Comparison of ENCODE assay signal across 21 cellular contexts in the genomic region with DNA sequence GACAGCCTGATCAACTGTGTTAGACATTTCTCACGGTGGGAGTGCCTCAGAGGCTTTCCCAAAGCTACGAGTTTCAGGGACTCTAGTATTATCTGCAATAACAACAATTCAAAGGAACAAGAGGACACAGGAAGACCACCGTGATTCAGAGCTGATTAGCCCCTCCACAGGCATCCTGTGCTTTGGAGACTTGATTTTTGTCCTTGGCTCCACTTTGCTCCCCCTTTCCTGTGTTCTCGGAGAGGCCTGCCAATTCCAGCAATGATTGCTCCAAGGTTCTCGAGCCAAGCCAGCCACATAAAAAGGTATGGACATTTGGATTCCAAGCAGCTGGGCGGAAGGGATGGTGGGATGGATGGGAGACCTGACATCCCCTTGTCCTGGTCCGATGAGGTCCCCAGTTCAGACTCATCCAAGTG. TPM values are rescaled to one million over a fixed set of nuclear protein-coding genes. Genes with fewer than 3 reads are reported as not detected.
DNase-seq lines count a peak whose midpoint lies in the region; ATAC-seq and TF ChIP-seq lines count a peak whose summit lies in the region.
"Had no signal": no experiment of that assay in that cellular context is flagged by ENCODE, and none has a peak within 500 bp of the region (broad histone marks: within the 10 kb centered on the region; RNA-seq: fewer than 3 reads in every experiment).

No MANE protein-coding gene starts in this region.

- H3K27me3 Mint-ChIP-seq in activated CD4-positive, alpha-beta memory T cell treated with anti-CD3 and anti-CD28 coated beads, Interleukin-2, amount 10 ng/mL, durations not matched to agents 7 days and 5 days, result no peaks in the 10 kb centered on the region
- H3K27me3 Mint-ChIP-seq: activated CD8-positive, alpha-beta T cell treated with anti-CD3 and anti-CD28 coated beads for 36 hours; memory B cell; stimulated activated naive CD8-positive, alpha-beta T cell treated with anti-CD3 and anti-CD28 coated beads, Interleukin-15, amount 100 ng/mL, for 72 hours had no signal

- H3K79me2 ChIP-seq in parathyroid adenoma, result no peaks in the 10 kb centered on the region

- CTCF ChIA-PET in activated CD4-positive, alpha-beta memory T cell treated with anti-CD3 and anti-CD28 coated beads, Interleukin-2, amount 10 ng/mL, durations not matched to agents 7 days and 5 days (lab: Charles Lee), result interaction anchor here (1.0 to 2.3 kb wide), 2 partner anchors 17 to 184 kb away, joined by 3 to 6 read pairs; a partner anchor contains a TSS

- no peak overlapping the region for H3K27ac ChIP-seq in BLaER1
- H3K27ac ChIP-seq in cardiac muscle cell, result peak overlapping the region; percentile 92
- H3K27ac ChIP-seq in parathyroid adenoma, result peak overlapping the region; percentile 42
- H3K27ac ChIP-seq in dorsolateral prefrontal cortex, result no peak overlapping the region
- H3K27ac ChIP-seq: RWPE1 had no signal

- no peak overlapping the region for H2AFZ ChIP-seq in parathyroid adenoma

- no peaks in the 10 kb centered on the region for H3K9me3 Mint-ChIP-seq in activated CD4-positive, alpha-beta memory T cell treated with anti-CD3 and anti-CD28 coated beads, Interleukin-2, amount 10 ng/mL, durations not matched to agents 7 days and 5 days
- H3K9me3 Mint-ChIP-seq: activated CD8-positive, alpha-beta T cell treated with anti-CD3 and anti-CD28 coated beads for 36 hours; CD8-positive, alpha-beta T cell; memory B cell; stimulated activated naive CD8-positive, alpha-beta T cell treated with anti-CD3 and anti-CD28 coated beads, Interleukin-15, amount 100 ng/mL, for 72 hours had no signal

- intact Hi-C loops in dorsolateral prefrontal cortex (cut with DNase I), result no loop called here

- H3K4me3 ChIP-seq in BLaER1 (no peak overlapping the region), cardiac muscle cell (no peak overlapping the region), parathyroid adenoma (ENCODE audit: low read depth, low read length) (no peak overlapping the region), dorsolateral prefrontal cortex (no peak overlapping the region)
- H3K4me3 ChIP-seq: adrenal gland, gastrocnemius medialis had no signal

- H3K4me2 ChIP-seq in BLaER1 (peak overlapping the region; percentile 57), parathyroid adenoma (ENCODE audit: low read length) (no peak overlapping the region)

- H3K27me3 ChIP-seq in BLaER1, result no peaks in the 10 kb centered on the region
- H3K27me3 ChIP-seq in cardiac muscle cell, result no peaks in the 10 kb centered on the region
- H3K27me3 ChIP-seq in parathyroid adenoma (ENCODE audit: control insufficient read depth, insufficient read depth, low read length), result no peaks in the 10 kb centered on the region
- no peaks in the 10 kb centered on the region for H3K27me3 ChIP-seq in dorsolateral prefrontal cortex
- H3K27me3 ChIP-seq: adrenal gland, gastrocnemius medialis had no signal

- peaks cover 9% of the 10 kb centered on the region; the same call in 1 of the 2 replicates for H4K20me1 ChIP-seq in BLaER1

- H3K36me3 ChIP-seq in BLaER1 (peaks cover 14% of the 10 kb centered on the region), cardiac muscle cell (peaks cover 7% of the 10 kb centered on the region), parathyroid adenoma (ENCODE audit: control insufficient read depth, insufficient read depth, low read length) (no peaks in the 10 kb centered on the region)
- H3K36me3 ChIP-seq: gastrocnemius medialis had no signal

- H3K9me3 ChIP-seq in BLaER1 (peaks cover 10% of the 10 kb centered on the region), cardiac muscle cell (ENCODE audit: low read depth) (no peaks in the 10 kb centered on the region), parathyroid adenoma (ENCODE audit: control insufficient read depth, low read length) (no peaks in the 10 kb centered on the region)
- H3K9me3 ChIP-seq: adrenal gland, gastrocnemius medialis had no signal

- ATAC-seq in GM18909 (IDR thresholded peaks at IDR 0.05; ENCODE audit: poor library complexity, unreplicated experiment) (no peak), HG02840 (IDR thresholded peaks at IDR 0.05; ENCODE audit: low FRiP score, unreplicated experiment) (no peak)
- ATAC-seq: CD8-positive, alpha-beta T cell had no signal

- peaks cover 29% of the 10 kb centered on the region for H3K36me3 Mint-ChIP-seq in activated CD4-positive, alpha-beta memory T cell treated with anti-CD3 and anti-CD28 coated beads, Interleukin-2, amount 10 ng/mL, durations not matched to agents 7 days and 5 days (ENCODE audit: low read depth)
- H3K36me3 Mint-ChIP-seq: memory B cell had no signal

- H3K4me1 Mint-ChIP-seq in activated CD4-positive, alpha-beta memory T cell treated with anti-CD3 and anti-CD28 coated beads, Interleukin-2, amount 10 ng/mL, durations not matched to agents 7 days and 5 days, result peaks cover 48% of the 10 kb centered on the region

- no peak for DNase-seq in activated CD4-positive, alpha-beta memory T cell treated with anti-CD3 and anti-CD28 coated beads, Interleukin-2, amount 10 ng/mL, durations not matched to agents 7 days and 5 days
- DNase-seq in cardiac muscle cell (ENCODE audit: low read depth in 1 of 2, low spot score in 1 of 2) (peak in 1 of 2 donors; percentile 22), SKM-1 (lab: John Stamatoyannopoulos, UW; ENCODE audit: unreplicated experiment) (no peak), dorsolateral prefrontal cortex (no peak)
- DNase-seq: activated CD8-positive, alpha-beta T cell treated with anti-CD3 and anti-CD28 coated beads for 36 hours; CD8-positive, alpha-beta T cell; DMS79; gastrocnemius medialis; MM.1S; NCI-H1694 treated with DMSO at 0.1 percent for 48 hours; NCI-H446 treated with DMSO at 0.1 percent for 48 hours; NK-92 treated with Interleukin-12 subunit alpha and Interleukin-12 subunit beta, amount 100 ng/mL, for 24 hours; stimulated activated naive CD8-positive, alpha-beta T cell treated with anti-CD3 and anti-CD28 coated beads, Interleukin-15, amount 100 ng/mL, for 72 hours; SW 1271 had no signal

- H3K27ac Mint-ChIP-seq in activated CD4-positive, alpha-beta memory T cell treated with anti-CD3 and anti-CD28 coated beads, Interleukin-2, amount 10 ng/mL, durations not matched to agents 7 days and 5 days, result peak overlapping the region; percentile 69
- H3K27ac Mint-ChIP-seq: activated CD8-positive, alpha-beta T cell treated with anti-CD3 and anti-CD28 coated beads for 36 hours; CD8-positive, alpha-beta T cell; memory B cell; stimulated activated naive CD8-positive, alpha-beta T cell treated with anti-CD3 and anti-CD28 coated beads, Interleukin-15, amount 100 ng/mL, for 72 hours had no signal

- H3K4me1 ChIP-seq in BLaER1 (peaks cover 14% of the 10 kb centered on the region), cardiac muscle cell (ENCODE audit: low read depth) (peaks cover 36% of the 10 kb centered on the region), parathyroid adenoma (no peaks in the 10 kb centered on the region)
- H3K4me1 ChIP-seq: gastrocnemius medialis had no signal

- H3K4me3 Mint-ChIP-seq in activated CD4-positive, alpha-beta memory T cell treated with anti-CD3 and anti-CD28 coated beads, Interleukin-2, amount 10 ng/mL, durations not matched to agents 7 days and 5 days, result no peak overlapping the region
- H3K4me3 Mint-ChIP-seq: activated CD8-positive, alpha-beta T cell treated with anti-CD3 and anti-CD28 coated beads for 36 hours; CD8-positive, alpha-beta T cell; memory B cell; stimulated activated naive CD8-positive, alpha-beta T cell treated with anti-CD3 and anti-CD28 coated beads, Interleukin-15, amount 100 ng/mL, for 72 hours had no signal

- no peak overlapping the region for H3K9ac ChIP-seq in BLaER1
- no peak overlapping the region for H3K9ac ChIP-seq in parathyroid adenoma

- POLR2A ChIA-PET in activated CD4-positive, alpha-beta memory T cell treated with anti-CD3 and anti-CD28 coated beads, Interleukin-2, amount 10 ng/mL, durations not matched to agents 7 days and 5 days (lab: Charles Lee), result interaction anchor here (1.0 to 4.4 kb wide), 4 partner anchors 10 to 34 kb away, joined by 3 to 28 read pairs (median 14); no protein-coding TSS in a partner anchor

- no peak for TF ChIP-seq CTCF in cardiac muscle cell (IDR thresholded peaks at IDR 0.05; ENCODE audit: low read depth, low read length)
- TF ChIP-seq CTCF in parathyroid adenoma (IDR thresholded peaks at IDR 0.05), result no peak
- no peak for TF ChIP-seq CTCF in dorsolateral prefrontal cortex (IDR thresholded peaks at IDR 0.05 in 54 of 56, conservative IDR thresholded peaks at IDR 0.05 in 2 of 56; ENCODE audit: low read depth in 1 of 56, partially characterized antibody in 56 of 56)

RNA-seq across cellular contexts. Expression of a gene that starts 14.3 kb away (rescaled TPM):
- 10 to 100 TPM; 25.0 to 25.3 TPM for total RNA-seq in activated CD4-positive, alpha-beta memory T cell treated with anti-CD3 and anti-CD28 coated beads, Interleukin-2, amount 10 ng/mL, durations not matched to agents 7 days and 5 days
- total RNA-seq in cardiac muscle cell (42.8 and 56.4 TPM in 2 replicates), dorsolateral prefrontal cortex (10 to 100 TPM in 1 of 120 experiments, 1 to 10 TPM in 119; 3.6 to 11.6 (median 6.1) TPM)
- 47.4 and 70.5 TPM in 2 replicates for polyA plus RNA-seq in cardiac muscle cell

Comparison
In these comparisons a context has a peak if more than half of its experiments do, and no peak if none do; other contexts are left out.
1. H3K27ac ChIP-seq: peak in cardiac muscle cell (single experiment) and parathyroid adenoma (single experiment); none in BLaER1 (single experiment) and dorsolateral prefrontal cortex (0 of 59).